In genomic region chr9:34383904-34384303, GRCh38 we compare ENCODE assay signal across 21 cellular contexts. TPM values are rescaled to one million over a fixed set of nuclear protein-coding genes. Genes with fewer than 3 reads are reported as not detected.
DNase-seq lines count a peak whose midpoint lies in the region; ATAC-seq, FAIRE-seq and TF ChIP-seq lines count a peak whose summit lies in the region.
"Had no signal": no experiment of that assay in that cellular context is flagged by ENCODE, and none has a peak within 500 bp of the region (broad histone marks: within the 10 kb centered on the region; RNA-seq: fewer than 3 reads in every experiment).

No MANE protein-coding gene starts in this region.

- no peak for ATAC-seq in A549
- no peak for ATAC-seq in left lobe of liver
- no peak for ATAC-seq in HG03095 (IDR thresholded peaks at IDR 0.05; ENCODE audit: unreplicated experiment)
- ATAC-seq: GM23338, HCT116 had no signal

- H3K9ac ChIP-seq in H9 (ENCODE audit: extremely low read depth, insufficient read length, low read length): no peak overlapping the region

- no peak overlapping the region for H3K14ac ChIP-seq in H9 (ENCODE audit: insufficient read depth, low read length)

- H2BK120ac ChIP-seq in H9 (ENCODE audit: low read depth, low read length, poor library complexity, severe bottlenecking): no peak overlapping the region

- H3K27ac ChIP-seq in A549 (no peak overlapping the region), WERI-Rb-1 (no peak overlapping the region), H9 (ENCODE audit: insufficient read length, low read depth, low read length) (no peak overlapping the region)
- H3K27ac ChIP-seq: C4-2B had no signal

- 76% methylated on average over 4 of the region's 4 CpGs for WGBS in A549 (ENCODE audit: missing lambda C conversion rate)
- WGBS in H9 (ENCODE audit: extremely low coverage, insufficient read length, low lambda C conversion rate): no CpG with 5 or more reads among the region's 4 CpGs

- no peak for TF ChIP-seq RAD21 in A549 (conservative IDR thresholded peaks at IDR 0.05 in 1 of 2, IDR thresholded peaks at IDR 0.05 in 1 of 2)

- no peak overlapping the region for H2BK15ac ChIP-seq in H9 (ENCODE audit: low read depth, low read length)

- no peaks in the 10 kb centered on the region for H3K9me3 Mint-ChIP-seq in chondrocyte (ENCODE audit: low read depth)
- H3K9me3 Mint-ChIP-seq in H9: no peaks in the 10 kb centered on the region
- H3K9me3 Mint-ChIP-seq: CD4-positive, alpha-beta T cell; GM23338; HFFc6; IgD-negative memory B cell had no signal

- no peak overlapping the region for H3T11ph ChIP-seq in H9 (ENCODE audit: low read length)

- H3K4me3 ChIP-seq in A549 (no peak overlapping the region), WERI-Rb-1 (ENCODE audit: low read depth, low read length) (no peak overlapping the region)
- H3K4me3 ChIP-seq: GM23338 had no signal

- no peaks in the 10 kb centered on the region for H3K79me1 ChIP-seq in H9 (ENCODE audit: insufficient read depth, low read depth, low read length, poor library complexity, severe bottlenecking)

- H2AFZ ChIP-seq in H9 (ENCODE audit: low read length): no peak overlapping the region
- H2AFZ ChIP-seq: GM23338 had no signal

- H3K4me2 ChIP-seq in A549 (no peak overlapping the region), H9 (ENCODE audit: insufficient read depth, insufficient read length, low read length) (no peak overlapping the region)
- H3K4me2 ChIP-seq: GM23338 had no signal

- no peaks in the 10 kb centered on the region for H4K20me1 ChIP-seq in H9 (ENCODE audit: control insufficient read depth, insufficient read depth, insufficient read length)

- no peaks in the 10 kb centered on the region for H3K9me3 ChIP-seq in A549
- H3K9me3 ChIP-seq in WERI-Rb-1 (ENCODE audit: severe bottlenecking): no peaks in the 10 kb centered on the region
- no peaks in the 10 kb centered on the region for H3K9me3 ChIP-seq in H9 (ENCODE audit: control insufficient read depth, low read depth, low read length)

- no peaks in the 10 kb centered on the region for H3K79me2 ChIP-seq in H9 (ENCODE audit: insufficient read depth, low read length)

- H3K27ac Mint-ChIP-seq in chondrocyte (ENCODE audit: unreplicated experiment) (no peak overlapping the region), H9 (no peak overlapping the region)
- H3K27ac Mint-ChIP-seq: CD4-positive, alpha-beta T cell; GM23338; HFFc6; IgD-negative memory B cell had no signal

- H3K27me3 ChIP-seq in WERI-Rb-1 (ENCODE audit: insufficient read depth, low read depth, severe bottlenecking): no peaks in the 10 kb centered on the region
- peaks cover 2% of the 10 kb centered on the region; the same call in 1 of the 2 replicates for H3K27me3 ChIP-seq in H9 (ENCODE audit: insufficient read depth, low read length)

- no peak overlapping the region for H4K91ac ChIP-seq in H9 (ENCODE audit: insufficient read length, low read depth, low read length)

- peaks cover 21% of the 10 kb centered on the region for H3K23me2 ChIP-seq in H9 (ENCODE audit: insufficient read length, low read depth, low read length, poor library complexity, severe bottlenecking)

- H2AK5ac ChIP-seq in H9 (ENCODE audit: insufficient read length, low read length): no peak overlapping the region

- POLR2A ChIA-PET in A549 (lab: Yijun Ruan, JAX): no interaction called here

- no peak overlapping the region for H4K8ac ChIP-seq in H9 (replicated peaks; ENCODE audit: insufficient read length, low read depth, low read length)

- CTCF ChIA-PET in A549 (lab: Yijun Ruan, JAX): interaction anchor here (5.7 to 19.7 kb wide), 2 partner anchors 20 to 42 kb away, joined by 37 to 417 read pairs; no protein-coding TSS in a partner anchor

- no peak overlapping the region for H3K4ac ChIP-seq in H9 (ENCODE audit: low read depth, low read length)

- H3K56ac ChIP-seq in H9 (ENCODE audit: insufficient read length, low read depth, low read length): no peak overlapping the region

- no peak overlapping the region for H2BK5ac ChIP-seq in H9 (ENCODE audit: insufficient read length, low read length)

- H3K4me1 ChIP-seq in A549: peaks cover 13% of the 10 kb centered on the region
- no peaks in the 10 kb centered on the region for H3K4me1 ChIP-seq in H9 (ENCODE audit: insufficient read depth, low read length)

- DNase-seq in A549 (ENCODE audit: low read depth in 1 of 2, low spot score in 1 of 2) (no peak), WERI-Rb-1 (peak; percentile 6), chondrocyte (ENCODE audit: low spot score) (peak; percentile 25), left lobe of liver (ENCODE audit: low spot score) (peak; percentile 15), frontal cortex (ENCODE audit: low spot score in 2 of 2) (no peak), H9 (no peak)
- DNase-seq: AML-193; CD4-positive, alpha-beta T cell; DMS153; DMS79; GDM1; HFFc6 had no signal

- no peak overlapping the region for H2BK20ac ChIP-seq in H9 (ENCODE audit: low read depth, low read length, poor library complexity, severe bottlenecking)

- no peak overlapping the region for H3K18ac ChIP-seq in H9 (ENCODE audit: insufficient read length, low read depth, low read length)

- no peak overlapping the region for H2BK12ac ChIP-seq in H9 (ENCODE audit: insufficient read length, low read depth, low read length)

- no peaks in the 10 kb centered on the region for H3K36me3 ChIP-seq in WERI-Rb-1

- no peak for TF ChIP-seq EP300 in A549 (IDR thresholded peaks at IDR 0.05)

- H4K5ac ChIP-seq in H9 (ENCODE audit: insufficient read length, low read depth, low read length): no peak overlapping the region

- TF ChIP-seq CTCF in A549 (IDR thresholded peaks at IDR 0.05) (no peak), WERI-Rb-1 (IDR thresholded peaks at IDR 0.05; ENCODE audit: low read depth, low read length) (no peak), chondrocyte (IDR thresholded peaks at IDR 0.05) (no peak), H9 (conservative IDR thresholded peaks at IDR 0.05) (no peak)

- FAIRE-seq in A549 (lab: Jason Lieb, UNC) (peak; percentile 61), frontal cortex (lab: Jason Lieb, UNC) (no peak)
- FAIRE-seq: GM12892, GM18507, H54, HTR-8/SVneo had no signal

- H3K4me1 Mint-ChIP-seq in chondrocyte (ENCODE audit: low read depth) (peaks cover 15% of the 10 kb centered on the region), H9 (peaks cover 9 to 19% of the 10 kb centered on the region in 2 experiments)

- H3K27me3 Mint-ChIP-seq in chondrocyte (ENCODE audit: low read depth): no peaks in the 10 kb centered on the region
- H3K27me3 Mint-ChIP-seq in H9 (ENCODE audit: low read depth): peaks cover 53% of the 10 kb centered on the region
- H3K27me3 Mint-ChIP-seq: CD4-positive, alpha-beta T cell; IgD-negative memory B cell had no signal

- no peak overlapping the region for H3K23ac ChIP-seq in H9 (ENCODE audit: insufficient read length, low read depth, low read length)

- H3K4me3 Mint-ChIP-seq in chondrocyte (ENCODE audit: unreplicated experiment): no peak overlapping the region
- no peak overlapping the region for H3K4me3 Mint-ChIP-seq in H9
- H3K4me3 Mint-ChIP-seq: CD4-positive, alpha-beta T cell; GM23338; HFFc6 had no signal

- no peak for TF ChIP-seq POLR2A in A549 (IDR thresholded peaks at IDR 0.05; ENCODE audit: low read length)

- H3K36me3 Mint-ChIP-seq in chondrocyte (ENCODE audit: low read depth) (no peaks in the 10 kb centered on the region), H9 (ENCODE audit: insufficient read depth in 1 of 3, low read depth in 3 of 3) (no peaks in the 10 kb centered on the region; a peak in 1 of 7 replicates)
- H3K36me3 Mint-ChIP-seq: IgD-negative memory B cell had no signal

TF ChIP-seq in A549, 52 proteins besides CTCF, POLR2A, EP300 and RAD21:
- TF ChIP-seq HDAC2 (IDR thresholded peaks at IDR 0.05) (no peak), FOXS1 (CRISPR knock-in tag; IDR thresholded peaks at IDR 0.05) (no peak), MAZ (IDR thresholded peaks at IDR 0.05; ENCODE audit: borderline replicate concordance, low read depth, low read length) (no peak), POLR2AphosphoS2 (conservative IDR thresholded peaks at IDR 0.05; ENCODE audit: low read length) (no peak), CBX2 (IDR thresholded peaks at IDR 0.05; ENCODE audit: borderline replicate concordance, low read depth) (no peak), NR3C1 (IDR thresholded peaks at IDR 0.05) (no peak), SMC3 (IDR thresholded peaks at IDR 0.05) (no peak)
TF ChIP-seq in A549: peak in this region for 0.

RNA-seq across cellular contexts. Expression of gene MYORG, which starts 7.2 kb away (rescaled TPM):
- 2.2 and 3.7 TPM in 2 replicates for polyA plus RNA-seq in A549 (2011; rRNA removed)
- 0.99 and 1.6 TPM in 2 replicates for polyA plus RNA-seq in A549 (2012; cell fraction: cytosol; rRNA removed)
- polyA plus RNA-seq in A549 (2012; cell fraction: nucleus; rRNA removed): 2.2 and 2.5 TPM in 2 replicates
- polyA plus RNA-seq in A549 (2017; fragmentation: RNase III; extraction: RNeasy Plus Mini Kit Qiagen cat#74134 plus additional on column Dnase treatment): 3.3 to 4.2 TPM (median 4.1 TPM) in 3 replicates
- 3.1 and 3.3 TPM in 2 replicates for polyA minus RNA-seq in A549 (2011; rRNA and poly(A)+ RNA removed)
- 5.3 to 7.5 TPM (median 6.8 TPM) in 3 replicates for total RNA-seq in chondrocyte
- total RNA-seq in left lobe of liver: 76.2 TPM
- total RNA-seq in frontal cortex: 2.4 TPM
- total RNA-seq in H9 (2021): 5.6 and 5.7 TPM in 2 replicates

RNA-seq across cellular contexts. Expression of gene NUDT2, which starts 54.5 kb away (rescaled TPM):
- polyA plus RNA-seq in A549 (2011; rRNA removed) (26.4 and 26.8 TPM in 2 replicates), A549 (2017; fragmentation: RNase III; extraction: RNeasy Plus Mini Kit Qiagen cat#74134 plus additional on column Dnase treatment) (24.2 to 26.4 TPM (median 25.5 TPM) in 3 replicates)
- 23.3 and 25.2 TPM in 2 replicates for polyA plus RNA-seq in A549 (2012; cell fraction: cytosol; rRNA removed)
- polyA plus RNA-seq in A549 (2012; cell fraction: nucleus; rRNA removed): 12.9 and 15.4 TPM in 2 replicates
- polyA minus RNA-seq in A549 (2011; rRNA and poly(A)+ RNA removed): 6.7 and 6.9 TPM in 2 replicates
- total RNA-seq in chondrocyte (15.6 to 17.9 TPM (median 17.6 TPM) in 3 replicates), left lobe of liver (8.7 TPM), frontal cortex (15.5 TPM), H9 (2021) (13.5 and 14.1 TPM in 2 replicates)

RNA-seq across cellular contexts. Expression of gene KIF24, which starts 54.8 kb away (rescaled TPM):
- polyA plus RNA-seq in A549 (2011; rRNA removed) (4.3 and 4.4 TPM in 2 replicates), A549 (2017; fragmentation: RNase III; extraction: RNeasy Plus Mini Kit Qiagen cat#74134 plus additional on column Dnase treatment) (3.0 to 3.3 TPM (median 3.2 TPM) in 3 replicates)
- 1.9 and 2.4 TPM in 2 replicates for polyA plus RNA-seq in A549 (2012; cell fraction: cytosol; rRNA removed)
- 5.2 and 5.7 TPM in 2 replicates for polyA plus RNA-seq in A549 (2012; cell fraction: nucleus; rRNA removed)
- 11.0 and 12.0 TPM in 2 replicates for polyA minus RNA-seq in A549 (2011; rRNA and poly(A)+ RNA removed)
- total RNA-seq in chondrocyte (0.90 to 2.5 TPM (median 1.0 TPM) in 3 replicates), left lobe of liver (0.33 TPM), frontal cortex (1.2 TPM), H9 (2021) (3.7 and 4.0 TPM in 2 replicates)
- polyA plus RNA-seq: IgD-negative memory B cell had no signal

Comparison
In these comparisons a context has a peak if more than half of its experiments do, and no peak if none do; other contexts are left out.
1. DNase-seq: peak in WERI-Rb-1 (single experiment), chondrocyte (single experiment) and left lobe of liver (single experiment); none in A549 (0 of 2), frontal cortex (0 of 2) and H9 (single experiment).